1 cellular context compared by ENCODE assay signal in genomic region chr22:45684169-45684568, GRCh38.
TF ChIP-seq lines count a peak whose summit lies in the region.

No MANE protein-coding gene starts in this region.

TF ChIP-seq in SK-N-SH, 30 proteins besides CTCF, POLR2A, EP300 and RAD21 (continued from another document):
- TF ChIP-seq SMC3 (IDR thresholded peaks at IDR 0.05; ENCODE audit: low read depth, low read length) (no peak), FOXM1 (IDR thresholded peaks at IDR 0.05; ENCODE audit: low read depth) (no peak), RCOR1 (IDR thresholded peaks at IDR 0.05; ENCODE audit: low read length) (no peak), POLR2AphosphoS5 (IDR thresholded peaks at IDR 0.05; ENCODE audit: low read depth, low read length) (no peak), TAF1 (IDR thresholded peaks at IDR 0.05; ENCODE audit: borderline replicate concordance, low read depth, low read length) (no peak)
